8 cellular contexts compared by ENCODE assay signal in the genomic region with DNA sequence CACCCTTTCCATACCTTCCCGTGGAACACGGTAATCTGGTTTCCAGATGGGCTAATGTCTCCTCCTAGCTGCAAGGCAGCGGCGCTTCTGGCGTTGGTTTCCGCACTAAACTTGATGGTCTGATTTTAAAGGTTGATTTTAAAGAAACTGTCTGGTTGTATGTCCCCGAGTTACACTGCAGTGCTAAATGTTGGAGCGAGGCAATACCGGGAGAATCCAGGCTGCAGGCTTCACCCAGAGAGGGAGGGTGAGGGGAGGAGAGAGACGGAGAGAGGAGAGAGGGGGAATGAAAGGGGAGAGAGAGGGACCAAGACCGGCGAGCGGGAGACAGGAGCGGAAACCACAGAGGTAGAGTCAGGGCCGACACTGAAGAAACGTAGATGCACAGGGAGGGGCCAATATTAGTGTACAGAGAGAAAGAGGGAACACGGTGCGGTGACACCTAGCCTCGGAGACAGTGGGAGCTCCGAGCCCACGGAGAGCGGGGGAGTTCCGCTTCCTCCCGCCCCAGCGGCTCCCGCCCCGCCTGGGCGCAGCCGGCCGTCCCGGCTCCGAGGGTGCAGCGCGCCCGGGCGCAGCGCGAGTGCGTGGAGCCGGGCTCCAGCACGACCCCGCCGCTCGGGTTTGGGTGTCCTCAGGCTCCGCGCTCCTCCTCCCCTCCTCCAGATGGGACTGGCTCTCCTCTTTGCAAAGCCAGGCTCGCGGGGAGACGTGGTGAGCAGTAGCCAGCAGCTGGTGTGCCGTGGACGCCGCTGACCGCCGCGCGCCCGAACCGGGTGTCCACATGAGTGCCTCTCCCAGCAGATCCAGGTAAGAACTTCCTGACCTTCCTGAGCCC.
DNase-seq lines count a peak whose midpoint lies in the region; ATAC-seq and TF ChIP-seq lines count a peak whose summit lies in the region.

No MANE protein-coding gene starts in this region.

- in situ Hi-C loops in Panc1 (cut with HindIII; ENCODE audit: low pct_unique_long_range_greater_than_20kb, low sequenced_read_pairs) = no loop called here

- no peak; the same call in 1 of the 2 replicates for TF ChIP-seq CTCF in Panc1 (IDR thresholded peaks at IDR 0.05)
- TF ChIP-seq CTCF in thoracic aorta (IDR thresholded peaks at IDR 0.05) = no peak

- peak overlapping the region; percentile 22 to 48 for H3K4me3 ChIP-seq in Panc1 (ENCODE audit: low read depth in 2 of 2, low read length in 2 of 2)
- H3K4me3 ChIP-seq in mesendoderm (ENCODE audit: low read length) = peak overlapping the region; percentile 76
- peak overlapping the region; percentile 41 for H3K4me3 ChIP-seq in thoracic aorta

- no peak overlapping the region for H2BK120ac ChIP-seq in mesendoderm (ENCODE audit: low read depth, low read length)

- peak overlapping the region; percentile 93 for H3K4me2 ChIP-seq in mesendoderm (ENCODE audit: low read length)

- DNase-seq in Panc1 (ENCODE audit: low read depth, low spot score) (no peak), cerebellum (ENCODE audit: low spot score) (peak; percentile 68), mesendoderm (peak; percentile 57), thoracic aorta (ENCODE audit: low spot score) (no peak), MV-4-11 (lab: John Stamatoyannopoulos, UW) (no peak)

- CTCF ChIA-PET in Panc1 (lab: Charles Lee) = no interaction called here

- WGBS in mesendoderm (ENCODE audit: extremely low coverage, insufficient coverage, low lambda C conversion rate) = no CpG with 5 or more reads among the region's 58 CpGs

- no peak overlapping the region for H3K4ac ChIP-seq in mesendoderm (ENCODE audit: low read depth, low read length)

- no peaks in the 10 kb centered on the region for H3K79me2 ChIP-seq in mesendoderm (ENCODE audit: control insufficient read depth, insufficient read depth, low read length)

- no peaks in the 10 kb centered on the region for H3K4me1 ChIP-seq in ES-I3 (ENCODE audit: insufficient read depth, low read length)
- H3K4me1 ChIP-seq in Panc1 (ENCODE audit: control insufficient read depth, insufficient read depth, low read length) = no peaks in the 10 kb centered on the region
- peaks cover 1% of the 10 kb centered on the region for H3K4me1 ChIP-seq in mesendoderm (ENCODE audit: control insufficient read depth, low read depth, low read length)
- H3K4me1 ChIP-seq in thoracic aorta (ENCODE audit: control insufficient read depth in 1 of 2, low read depth in 2 of 2) = peaks cover 0 to 6% of the 10 kb centered on the region in 2 donors

- H2BK5ac ChIP-seq in mesendoderm (ENCODE audit: low read length) = no peak overlapping the region

- H3K79me1 ChIP-seq in mesendoderm (ENCODE audit: low read length) = no peaks in the 10 kb centered on the region

- ATAC-seq in HG02571 (IDR thresholded peaks at IDR 0.05; ENCODE audit: unreplicated experiment) (peak; percentile 59), Panc1 (peak; percentile 71), thoracic aorta (ENCODE audit: insufficient number of reproducible peaks, low FRiP score, low read depth) (no peak), HG02678 (IDR thresholded peaks at IDR 0.05; ENCODE audit: unreplicated experiment) (no peak)

- BruUV-seq in Panc1 (replicated peaks; lab: Mats Ljungman, UMichigan) = no TSS peak

- H3K18ac ChIP-seq in mesendoderm (ENCODE audit: low read length) = no peak overlapping the region

- no peak overlapping the region for H2BK15ac ChIP-seq in mesendoderm (replicated peaks; ENCODE audit: low read depth)

- H3K56ac ChIP-seq in mesendoderm (ENCODE audit: low read length) = peak overlapping the region; percentile 89

- no peak overlapping the region for H2AK5ac ChIP-seq in mesendoderm (ENCODE audit: low read length)

- POLR2A ChIA-PET in Panc1 (lab: Charles Lee) = no interaction called here

- H3K27me3 ChIP-seq in Panc1 (ENCODE audit: control insufficient read depth, insufficient read depth, low read length) (peaks cover 60% of the 10 kb centered on the region), mesendoderm (ENCODE audit: insufficient read depth, low read length, poor library complexity) (peaks cover 8% of the 10 kb centered on the region), thoracic aorta (replicated peaks; ENCODE audit: insufficient read depth) (no peaks in the 10 kb centered on the region)

- H3K23ac ChIP-seq in mesendoderm (ENCODE audit: low read length) = no peak overlapping the region

- intact Hi-C loops in Panc1 (cut with micrococcal nuclease; ENCODE audit: unreplicated experiment) = no loop called here

- H4K5ac ChIP-seq in mesendoderm (ENCODE audit: low read length) = no peak overlapping the region

- no peak overlapping the region for H3K27ac ChIP-seq in Panc1 (ENCODE audit: low read length)
- no peak overlapping the region for H3K27ac ChIP-seq in mesendoderm (ENCODE audit: low read depth, low read length)
- no peak overlapping the region for H3K27ac ChIP-seq in thoracic aorta

- H3K36me3 ChIP-seq in ES-I3 (ENCODE audit: insufficient read depth, low read length) (no peaks in the 10 kb centered on the region), Panc1 (ENCODE audit: control insufficient read depth, insufficient read depth, low read length) (no peaks in the 10 kb centered on the region), mesendoderm (ENCODE audit: control insufficient read depth, insufficient read depth, low read length) (no peaks in the 10 kb centered on the region), thoracic aorta (no peaks in the 10 kb centered on the region)

- H3K9ac ChIP-seq in ES-I3 (ENCODE audit: low read depth, low read length) (peak overlapping the region; percentile 61), mesendoderm (ENCODE audit: low read length) (peak overlapping the region; percentile 72)

- no peaks in the 10 kb centered on the region for H3K9me3 ChIP-seq in ES-I3 (ENCODE audit: control insufficient read depth, insufficient read depth, low read length)
- no peaks in the 10 kb centered on the region for H3K9me3 ChIP-seq in Panc1 (ENCODE audit: control insufficient read depth, insufficient read depth, low read depth, low read length)
- no peaks in the 10 kb centered on the region for H3K9me3 ChIP-seq in thoracic aorta

- H4K8ac ChIP-seq in mesendoderm (ENCODE audit: low read depth, low read length) = no peak overlapping the region

Comparison
In these comparisons a context has a peak if more than half of its experiments do, and no peak if none do; other contexts are left out.
1. ATAC-seq: peak in HG02571 (single experiment) and Panc1 (single experiment); none in thoracic aorta (single experiment) and HG02678 (single experiment).
2. DNase-seq: peak in cerebellum (single experiment) and mesendoderm (single experiment); none in Panc1 (single experiment), thoracic aorta (single experiment) and MV-4-11 (single experiment).
3. Peak in every context shown above with its lines, with median percentiles within 50 percentile points of each other: H3K4me3 ChIP-seq.